8 cellular contexts compared by ENCODE assay signal in genomic region chrX:76151537-76151936, GRCh38. TPM values are rescaled to one million over a fixed set of nuclear protein-coding genes. Genes with fewer than 3 reads are reported as not detected.
DNase-seq lines count a peak whose midpoint lies in the region; ATAC-seq lines count a peak whose summit lies in the region.
"Not testable (repeated sequence)": the region's sequence is repeated elsewhere in the genome, so short reads cannot be mapped to it uniquely, and the experiment has no call there.

No MANE protein-coding gene starts in this region.

- POLR2A ChIA-PET in activated naive CD8-positive, alpha-beta T cell treated with anti-CD3 and anti-CD28 coated beads, Interleukin-2, amount 10 ng/mL, durations not matched to agents 7 days and 5 days (lab: Charles Lee), result not testable (repeated sequence)

- not testable (repeated sequence) for H3K36me3 Mint-ChIP-seq in activated naive CD8-positive, alpha-beta T cell treated with anti-CD3 and anti-CD28 coated beads, Interleukin-2, amount 10 ng/mL, durations not matched to agents 7 days and 5 days
- H3K36me3 Mint-ChIP-seq in stimulated activated effector memory CD8-positive, alpha-beta T cell treated with anti-CD3 and anti-CD28 coated beads, Interleukin-12 subunit alpha, Interleukin-12 subunit beta, amount 100 ng/mL, for 72 hours, result peaks cover 14% of the 10 kb centered on the region

- not testable (repeated sequence) for H3K4me1 Mint-ChIP-seq in activated naive CD8-positive, alpha-beta T cell treated with anti-CD3 and anti-CD28 coated beads, Interleukin-2, amount 10 ng/mL, durations not matched to agents 7 days and 5 days
- peaks cover 12% of the 10 kb centered on the region for H3K4me1 Mint-ChIP-seq in stimulated activated effector memory CD8-positive, alpha-beta T cell treated with anti-CD3 and anti-CD28 coated beads, Interleukin-12 subunit alpha, Interleukin-12 subunit beta, amount 100 ng/mL, for 72 hours

- ATAC-seq in GM18517 (IDR thresholded peaks at IDR 0.05; ENCODE audit: unreplicated experiment) (peak; percentile 80), GM19328 (IDR thresholded peaks at IDR 0.05; ENCODE audit: unreplicated experiment) (peak; percentile 78), GM21515 (IDR thresholded peaks at IDR 0.05; ENCODE audit: unreplicated experiment) (peak; percentile 81), HG02759 (IDR thresholded peaks at IDR 0.05; ENCODE audit: unreplicated experiment) (peak; percentile 67), HG03064 (IDR thresholded peaks at IDR 0.05; ENCODE audit: low read depth, unreplicated experiment) (peak; percentile 64), HG03442 (IDR thresholded peaks at IDR 0.05; ENCODE audit: unreplicated experiment) (peak; percentile 78)
- ATAC-seq in activated naive CD8-positive, alpha-beta T cell treated with anti-CD3 and anti-CD28 coated beads, Interleukin-2, amount 10 ng/mL, durations not matched to agents 7 days and 5 days (ENCODE audit: low read depth), result peak; percentile 21
- ATAC-seq in stimulated activated effector memory CD8-positive, alpha-beta T cell treated with anti-CD3 and anti-CD28 coated beads, Interleukin-12 subunit alpha, Interleukin-12 subunit beta, amount 100 ng/mL, for 72 hours, result peak; percentile 67

- H3K9me3 Mint-ChIP-seq in activated naive CD8-positive, alpha-beta T cell treated with anti-CD3 and anti-CD28 coated beads, Interleukin-2, amount 10 ng/mL, durations not matched to agents 7 days and 5 days; stimulated activated effector memory CD8-positive, alpha-beta T cell treated with anti-CD3 and anti-CD28 coated beads, Interleukin-12 subunit alpha, Interleukin-12 subunit beta, amount 100 ng/mL, for 72 hours: not testable (repeated sequence)

- not testable (repeated sequence) for H3K27ac Mint-ChIP-seq in activated naive CD8-positive, alpha-beta T cell treated with anti-CD3 and anti-CD28 coated beads, Interleukin-2, amount 10 ng/mL, durations not matched to agents 7 days and 5 days; stimulated activated effector memory CD8-positive, alpha-beta T cell treated with anti-CD3 and anti-CD28 coated beads, Interleukin-12 subunit alpha, Interleukin-12 subunit beta, amount 100 ng/mL, for 72 hours

- H3K27me3 Mint-ChIP-seq in activated naive CD8-positive, alpha-beta T cell treated with anti-CD3 and anti-CD28 coated beads, Interleukin-2, amount 10 ng/mL, durations not matched to agents 7 days and 5 days, result not testable (repeated sequence)

- H3K4me3 Mint-ChIP-seq in activated naive CD8-positive, alpha-beta T cell treated with anti-CD3 and anti-CD28 coated beads, Interleukin-2, amount 10 ng/mL, durations not matched to agents 7 days and 5 days; stimulated activated effector memory CD8-positive, alpha-beta T cell treated with anti-CD3 and anti-CD28 coated beads, Interleukin-12 subunit alpha, Interleukin-12 subunit beta, amount 100 ng/mL, for 72 hours: not testable (repeated sequence)

- not testable (repeated sequence) for DNase-seq in activated naive CD8-positive, alpha-beta T cell treated with anti-CD3 and anti-CD28 coated beads, Interleukin-2, amount 10 ng/mL, durations not matched to agents 7 days and 5 days; stimulated activated effector memory CD8-positive, alpha-beta T cell treated with anti-CD3 and anti-CD28 coated beads, Interleukin-12 subunit alpha, Interleukin-12 subunit beta, amount 100 ng/mL, for 72 hours (ENCODE audit: low spot score in 2 of 2)

RNA-seq across cellular contexts. Expression of gene PBDC1, which starts 21.3 kb away (rescaled TPM):
- total RNA-seq in activated naive CD8-positive, alpha-beta T cell treated with anti-CD3 and anti-CD28 coated beads, Interleukin-2, amount 10 ng/mL, durations not matched to agents 7 days and 5 days, result 10 to 100 TPM; 23.3 to 25.5 TPM

Comparison
In these comparisons a context has a peak if more than half of its experiments do, and no peak if none do; other contexts are left out.
1. ATAC-seq: peak in every context shown above with its lines; median percentile 81 in GM21515; 80 in GM18517; 78 in GM19328; 78 in HG03442; 67 in HG02759; 67 in stimulated activated effector memory CD8-positive, alpha-beta T cell treated with anti-CD3 and anti-CD28 coated beads, Interleukin-12 subunit alpha, Interleukin-12 subunit beta, amount 100 ng/mL, for 72 hours; 64 in HG03064; 21 in activated naive CD8-positive, alpha-beta T cell treated with anti-CD3 and anti-CD28 coated beads, Interleukin-2, amount 10 ng/mL, durations not matched to agents 7 days and 5 days.